10 cellular contexts compared by ENCODE assay signal in the genomic region with DNA sequence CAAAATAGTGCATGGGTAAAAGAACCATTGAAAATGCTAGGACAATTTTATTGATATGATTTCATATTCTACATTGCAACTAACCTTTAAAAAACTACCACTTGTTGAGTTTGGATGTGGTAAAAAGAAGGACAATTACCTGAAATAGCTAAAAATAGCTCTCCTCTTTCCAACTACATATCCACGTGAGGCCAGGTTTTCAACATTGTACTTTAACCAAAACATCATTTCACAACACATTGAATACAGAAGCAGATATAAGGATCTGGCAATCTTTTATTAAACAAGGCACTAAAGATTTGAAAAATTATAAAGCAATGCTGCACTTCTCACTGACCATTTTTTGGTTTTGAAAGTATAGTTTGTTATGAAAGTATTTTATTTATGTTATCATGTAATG.
"Had no signal": no experiment of that assay in that cellular context is flagged by ENCODE, and none has a peak within 500 bp of the region (broad histone marks: within the 10 kb centered on the region; RNA-seq: fewer than 3 reads in every experiment).

No MANE protein-coding gene starts in this region.

- ATAC-seq: GM23338, HCT116 had no signal

- H3K4me2 ChIP-seq: GM23338 had no signal

- FAIRE-seq: H1, H54 had no signal

- H3K4me3 ChIP-seq: GM23248, GM23338 had no signal

- H2AFZ ChIP-seq: GM23248, GM23338 had no signal

- H3K27ac ChIP-seq: GM23248 had no signal

- DNase-seq: GM23248, GOT3, H7, H9, HCEC 1CT, HFFc6 had no signal

- H3K9ac ChIP-seq: GM23248 had no signal
